Comparison of ENCODE assay signal across 18 cellular contexts in genomic region chrX:8044861-8045434, GRCh38.
DNase-seq lines count a peak whose midpoint lies in the region; ATAC-seq and TF ChIP-seq lines count a peak whose summit lies in the region.
"Had no signal": no experiment of that assay in that cellular context is flagged by ENCODE, and none has a peak within 500 bp of the region (broad histone marks: within the 10 kb centered on the region; RNA-seq: fewer than 3 reads in every experiment).

No MANE protein-coding gene starts in this region.

- in situ Hi-C loops in IMR-90 (cut with MboI; ENCODE audit: low sequenced_read_pairs), result no loop called here

- H3K14ac ChIP-seq in IMR-90 (replicated peaks; ENCODE audit: low read depth, low read length), result no peak overlapping the region

- H3K56ac ChIP-seq in IMR-90 (ENCODE audit: extremely low read depth, insufficient read depth, low read length), result no peak overlapping the region

- CTCF ChIA-PET in IMR-90 (lab: Yijun Ruan, JAX), result no interaction called here

- dilution Hi-C loops in IMR-90 (cut with HindIII; ENCODE audit: low sequenced_read_pairs, unreplicated experiment), result no loop called here

- H3K4me2 ChIP-seq in IMR-90 (ENCODE audit: low read depth, low read length) (no peak overlapping the region), osteoblast (ENCODE audit: insufficient read depth, low read length) (no peak overlapping the region)

- no peak overlapping the region for H3K27ac ChIP-seq in IMR-90 (ENCODE audit: insufficient read depth, low read length)
- H3K27ac ChIP-seq in osteoblast (ENCODE audit: low read depth, low read length), result no peak overlapping the region
- H3K27ac ChIP-seq: C4-2B, HL-60, SJSA1 had no signal

- H3K79me2 ChIP-seq in osteoblast (ENCODE audit: insufficient read depth, low read length), result no peaks in the 10 kb centered on the region

- no peaks in the 10 kb centered on the region for H3K9me1 ChIP-seq in IMR-90 (ENCODE audit: insufficient read depth, low read length)

- H2AK9ac ChIP-seq in IMR-90 (replicated peaks; ENCODE audit: low read depth, low read length, poor library complexity), result no peak overlapping the region

- H3K4me1 ChIP-seq in IMR-90 (ENCODE audit: control insufficient read depth, insufficient read depth, low read length) (no peaks in the 10 kb centered on the region), osteoblast (ENCODE audit: insufficient read depth, low read length) (no peaks in the 10 kb centered on the region)
- H3K4me1 ChIP-seq: SJSA1 had no signal

- H2BK20ac ChIP-seq in IMR-90 (ENCODE audit: low read depth, low read length), result no peak overlapping the region

- H2BK120ac ChIP-seq in IMR-90 (ENCODE audit: low read depth, low read length), result no peak overlapping the region

- no peaks in the 10 kb centered on the region for H3K27me3 ChIP-seq in IMR-90 (ENCODE audit: control insufficient read depth, insufficient read depth, low read length)
- no peaks in the 10 kb centered on the region for H3K27me3 ChIP-seq in osteoblast (ENCODE audit: insufficient read depth, low read length)
- H3K27me3 ChIP-seq: SJSA1 had no signal

- H4K20me1 ChIP-seq in IMR-90 (ENCODE audit: insufficient read depth, low read length), result no peaks in the 10 kb centered on the region
- no peaks in the 10 kb centered on the region for H4K20me1 ChIP-seq in osteoblast (ENCODE audit: insufficient read depth, low read length)

- TF ChIP-seq RAD21 in IMR-90 (IDR thresholded peaks at IDR 0.05; ENCODE audit: low read length), result no peak

- no peak overlapping the region for H4K91ac ChIP-seq in IMR-90 (ENCODE audit: insufficient read depth, low read depth, low read length)

- no TSS peak for BruUV-seq in IMR-90 (replicated peaks; lab: Mats Ljungman, UMichigan)

- H2BK15ac ChIP-seq in IMR-90 (ENCODE audit: low read depth, low read length), result no peak overlapping the region

- H3K9ac ChIP-seq in IMR-90 (ENCODE audit: low read depth, low read length), result no peak overlapping the region

- no peak overlapping the region for H2BK5ac ChIP-seq in IMR-90 (ENCODE audit: low read depth, low read length, poor library complexity, severe bottlenecking)

- TF ChIP-seq POLR2A in IMR-90 (IDR thresholded peaks at IDR 0.05; ENCODE audit: low read depth, low read length), result no peak

- TF ChIP-seq CTCF in IMR-90 (conservative IDR thresholded peaks at IDR 0.05; ENCODE audit: low read depth, low read length) (no peak), osteoblast (IDR thresholded peaks at IDR 0.05; ENCODE audit: extremely low read depth, low read depth, low read length) (no peak)

- H2AK5ac ChIP-seq in IMR-90 (ENCODE audit: low read depth, low read length), result no peak overlapping the region

- no peak overlapping the region for H3K23ac ChIP-seq in IMR-90 (ENCODE audit: low read depth, low read length)

- H3K4me3 ChIP-seq in IMR-90 (ENCODE audit: insufficient read depth, low read depth, low read length), result no peak overlapping the region
- H3K4me3 ChIP-seq in osteoblast (ENCODE audit: insufficient read depth, low read length), result no peak overlapping the region
- H3K4me3 ChIP-seq: SJSA1 had no signal

- no peaks in the 10 kb centered on the region for H3K36me3 ChIP-seq in IMR-90 (ENCODE audit: control insufficient read depth, insufficient read depth, low read length)
- H3K36me3 ChIP-seq in osteoblast (ENCODE audit: insufficient read depth, low read length), result no peaks in the 10 kb centered on the region
- H3K36me3 ChIP-seq: SJSA1 had no signal

- DNase-seq in IMR-90, result no peak
- DNase-seq in astrocyte of the hippocampus (ENCODE audit: low read depth, low spot score), result peak; percentile 47
- DNase-seq in left cardiac atrium, result no peak
- peak; percentile 6 for DNase-seq in osteoblast (ENCODE audit: insufficient read length, low spot score, missing footprints)
- no peak for DNase-seq in NCI-H146 treated with DMSO at 0.1 percent for 48 hours (lab: John Stamatoyannopoulos, UW; ENCODE audit: unreplicated experiment)
- no peak for DNase-seq in NCI-H774 (lab: John Stamatoyannopoulos, UW)
- DNase-seq in SKM-1 (lab: John Stamatoyannopoulos, UW; ENCODE audit: unreplicated experiment), result no peak
- DNase-seq: ACHN, DMS79, HFFc6, Karpas-422, NCI-H1417 treated with DMSO at 0.1 percent for 48 hours, NCI-H1930, NCI-H345, NCI-H524 treated with DMSO at 0.1 percent for 48 hours had no signal

- no peak overlapping the region for H3K18ac ChIP-seq in IMR-90 (ENCODE audit: low read depth, low read length)

- H3K9me3 ChIP-seq in IMR-90 (ENCODE audit: control insufficient read depth, insufficient read depth, low read length) (no peaks in the 10 kb centered on the region), osteoblast (ENCODE audit: low read depth, low read length) (no peaks in the 10 kb centered on the region)
- H3K9me3 ChIP-seq: SJSA1 had no signal

- no peak overlapping the region for H4K8ac ChIP-seq in IMR-90 (ENCODE audit: low read depth in 2 of 2, low read length in 2 of 2)

- POLR2A ChIA-PET in IMR-90 (lab: Charles Lee; ENCODE audit: unreplicated experiment), result no interaction called here

- no peaks in the 10 kb centered on the region for H3K79me1 ChIP-seq in IMR-90 (ENCODE audit: low read depth in 1 of 2, low read length in 2 of 2)

- intact Hi-C loops in IMR-90 (cut with micrococcal nuclease), result no loop called here
- intact Hi-C loops in left cardiac atrium (cut with DNase I), result no loop called here

- ATAC-seq in IMR-90 (ENCODE audit: low read depth), result no peak
- ATAC-seq in left cardiac atrium, result peak; percentile 44 to 65

- H4K5ac ChIP-seq in IMR-90 (ENCODE audit: low read depth, low read length), result no peak overlapping the region

- WGBS in IMR-90 (ENCODE audit: extremely low coverage in 2 of 2, insufficient read length in 1 of 2), 2 experiments, result 20% methylated on average over 2 of the region's 9 CpGs; no CpG with 5 or more reads in 1 of the 2 experiments

- H3K4ac ChIP-seq in IMR-90 (ENCODE audit: low read depth, low read length), result no peak overlapping the region

- H2AFZ ChIP-seq in IMR-90 (replicated peaks; ENCODE audit: low read length, poor library complexity) (peak overlapping the region; percentile 33), osteoblast (ENCODE audit: low read length) (no peak overlapping the region)

TF ChIP-seq in IMR-90, 13 proteins besides CTCF, POLR2A, EP300 and RAD21:
- no peak for TF ChIP-seq BHLHE40 (IDR thresholded peaks at IDR 0.05; ENCODE audit: low read depth, low read length)
- no peak for TF ChIP-seq RFX5 (IDR thresholded peaks at IDR 0.05; ENCODE audit: low read depth, low read length)
- TF ChIP-seq MAFK (IDR thresholded peaks at IDR 0.05; ENCODE audit: low read depth, low read length), result no peak

Comparison
In these comparisons a context has a peak if more than half of its experiments do, and no peak if none do; other contexts are left out.
1. DNase-seq: peak in astrocyte of the hippocampus (single experiment) and osteoblast (single experiment); none in IMR-90 (single experiment), left cardiac atrium (single experiment), NCI-H146 treated with DMSO at 0.1 percent for 48 hours (single experiment), NCI-H774 (single experiment) and SKM-1 (single experiment).